ENCODE assay signal across 8 cellular contexts in the genomic region with DNA sequence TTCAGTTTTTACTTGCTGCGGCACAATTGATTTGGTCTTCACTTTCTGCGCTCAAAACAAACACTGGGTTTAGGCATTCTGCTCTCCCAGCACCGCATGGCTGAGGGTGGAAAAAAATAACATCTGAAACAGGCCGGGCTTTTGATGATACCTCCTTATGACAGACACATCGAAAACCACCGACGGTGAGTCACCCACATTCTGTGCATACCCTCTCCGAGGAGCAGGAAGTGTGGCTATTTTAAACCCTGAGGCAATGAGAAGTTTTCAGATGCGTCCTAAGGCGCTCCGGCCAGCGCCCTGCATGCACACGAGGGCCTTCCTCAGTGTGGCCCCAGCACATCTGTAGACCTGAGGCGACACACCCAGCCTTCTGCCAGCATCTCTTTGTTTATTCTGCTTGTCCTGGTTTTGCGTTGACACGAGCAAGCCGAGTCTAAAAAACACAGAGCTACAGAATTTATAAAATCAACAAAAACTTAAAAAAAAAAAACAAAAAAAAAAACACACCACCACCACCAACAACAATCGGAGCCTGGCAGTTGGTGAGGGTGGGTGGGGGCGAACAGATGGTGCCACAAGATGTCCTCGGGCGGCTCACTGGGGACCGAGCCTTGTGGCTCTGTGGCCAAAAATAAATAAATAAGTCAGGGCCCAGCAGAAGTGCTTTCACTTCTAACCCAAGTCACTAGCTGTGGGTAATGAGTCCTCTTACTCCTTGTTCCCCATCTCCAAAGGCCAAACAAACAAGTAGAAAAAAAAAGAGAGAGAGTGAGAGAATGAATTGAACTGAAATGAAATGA.
A peak's percentile ranks its signal among the peaks of the same experiment; 100 is the strongest.
DNase-seq lines count a peak whose midpoint lies in the region; ATAC-seq and FAIRE-seq lines count a peak whose summit lies in the region.

No MANE protein-coding gene starts in this region.

- peaks cover 21% of the 10 kb centered on the region for H3K36me3 Mint-ChIP-seq in T-helper 1 cell treated with Interleukin-12 subunit alpha and Interleukin-12 subunit beta and Interleukin-4 antibody, amounts not matched to agents 30 μg/mL and 1 μg/mL, for 36 hours (ENCODE audit: low read depth)

- peak overlapping the region; percentile 93 for H3K27ac Mint-ChIP-seq in T-helper 1 cell treated with Interleukin-12 subunit alpha and Interleukin-12 subunit beta and Interleukin-4 antibody, amounts not matched to agents 30 μg/mL and 1 μg/mL, for 36 hours

- no peaks in the 10 kb centered on the region for H3K27me3 Mint-ChIP-seq in T-helper 1 cell treated with Interleukin-12 subunit alpha and Interleukin-12 subunit beta and Interleukin-4 antibody, amounts not matched to agents 30 μg/mL and 1 μg/mL, for 36 hours (ENCODE audit: low read depth)

- no peak for FAIRE-seq in HTR-8/SVneo (lab: Jason Lieb, UNC)

- DNase-seq in DMS53 treated with DMSO at 0.1 percent for 48 hours (lab: John Stamatoyannopoulos, UW; ENCODE audit: unreplicated experiment), result peak; percentile 79
- DNase-seq in HTR-8/SVneo (ENCODE audit: insufficient read length, low spot score), result peak; percentile 95
- peak; percentile 99 for DNase-seq in amniotic epithelial cell (ENCODE audit: low read depth)
- DNase-seq in iPS DF 19.7 (ENCODE audit: low read depth, low spot score), result peak; percentile 63
- peak; percentile 58 to 68 for DNase-seq in stimulated activated CD4-positive, alpha-beta T cell treated with anti-CD3 and anti-CD28 coated beads, Interleukin-15, amount 100 ng/mL, for 1 hour (ENCODE audit: low read depth in 1 of 2, low spot score in 1 of 2)
- no peak for DNase-seq in NCI-H774 (lab: John Stamatoyannopoulos, UW)

- peaks cover 56% of the 10 kb centered on the region for H3K4me1 Mint-ChIP-seq in T-helper 1 cell treated with Interleukin-12 subunit alpha and Interleukin-12 subunit beta and Interleukin-4 antibody, amounts not matched to agents 30 μg/mL and 1 μg/mL, for 36 hours (ENCODE audit: low read depth)

- peaks cover 4% of the 10 kb centered on the region for H3K9me3 Mint-ChIP-seq in T-helper 1 cell treated with Interleukin-12 subunit alpha and Interleukin-12 subunit beta and Interleukin-4 antibody, amounts not matched to agents 30 μg/mL and 1 μg/mL, for 36 hours

- ATAC-seq in GM21526 (IDR thresholded peaks at IDR 0.05; ENCODE audit: low FRiP score, unreplicated experiment), result peak; percentile 85

- H3K4me3 Mint-ChIP-seq in T-helper 1 cell treated with Interleukin-12 subunit alpha and Interleukin-12 subunit beta and Interleukin-4 antibody, amounts not matched to agents 30 μg/mL and 1 μg/mL, for 36 hours, result peak overlapping the region; percentile 70
